8 cellular contexts compared by ENCODE assay signal in the genomic region with DNA sequence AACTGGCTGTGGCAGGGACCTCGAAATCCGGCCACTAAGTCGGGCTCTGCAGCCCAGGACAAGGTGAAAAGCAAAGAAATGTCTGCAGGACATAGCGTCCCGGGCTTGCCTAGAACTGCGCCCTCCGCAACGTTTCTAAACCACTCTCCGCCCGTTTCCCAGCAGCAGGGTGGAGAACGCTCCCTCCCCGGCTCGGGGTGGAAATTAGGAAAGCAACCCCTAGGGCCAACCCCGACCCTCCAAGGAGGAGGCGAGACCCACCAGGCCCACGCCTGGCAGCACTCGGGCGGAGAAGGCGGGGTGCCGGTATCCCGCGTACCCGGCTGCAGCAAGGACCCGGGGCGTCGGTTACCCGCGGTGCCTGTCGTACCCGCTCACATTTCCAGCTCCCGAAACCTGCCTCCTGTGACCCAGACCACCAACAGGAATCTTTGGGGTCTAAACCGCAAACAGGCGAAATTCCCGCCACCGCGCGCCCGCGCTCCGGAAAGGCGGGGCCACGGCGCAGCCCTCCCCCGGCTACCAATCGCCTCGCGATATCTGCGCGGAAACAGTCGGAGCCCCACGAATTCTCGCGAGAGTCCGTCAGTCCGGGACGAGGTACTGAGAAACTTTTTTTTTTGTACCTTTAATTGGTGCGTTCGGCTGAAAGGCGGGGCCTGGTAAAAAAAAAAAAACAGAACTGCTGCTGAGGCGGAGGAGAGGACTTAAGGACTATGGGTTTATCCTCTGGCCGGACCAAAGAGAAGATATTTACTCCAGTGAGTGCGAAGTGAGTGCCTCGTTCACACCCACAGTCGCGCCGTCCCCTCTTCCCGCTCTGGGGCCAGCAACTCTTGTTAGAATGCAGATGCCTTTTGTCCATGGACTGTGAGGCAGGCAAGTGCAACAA. TPM values are rescaled to one million over a fixed set of nuclear protein-coding genes. Genes with fewer than 3 reads are reported as not detected.
DNase-seq lines count a peak whose midpoint lies in the region; ATAC-seq and TF ChIP-seq lines count a peak whose summit lies in the region.

A gene with protein sequence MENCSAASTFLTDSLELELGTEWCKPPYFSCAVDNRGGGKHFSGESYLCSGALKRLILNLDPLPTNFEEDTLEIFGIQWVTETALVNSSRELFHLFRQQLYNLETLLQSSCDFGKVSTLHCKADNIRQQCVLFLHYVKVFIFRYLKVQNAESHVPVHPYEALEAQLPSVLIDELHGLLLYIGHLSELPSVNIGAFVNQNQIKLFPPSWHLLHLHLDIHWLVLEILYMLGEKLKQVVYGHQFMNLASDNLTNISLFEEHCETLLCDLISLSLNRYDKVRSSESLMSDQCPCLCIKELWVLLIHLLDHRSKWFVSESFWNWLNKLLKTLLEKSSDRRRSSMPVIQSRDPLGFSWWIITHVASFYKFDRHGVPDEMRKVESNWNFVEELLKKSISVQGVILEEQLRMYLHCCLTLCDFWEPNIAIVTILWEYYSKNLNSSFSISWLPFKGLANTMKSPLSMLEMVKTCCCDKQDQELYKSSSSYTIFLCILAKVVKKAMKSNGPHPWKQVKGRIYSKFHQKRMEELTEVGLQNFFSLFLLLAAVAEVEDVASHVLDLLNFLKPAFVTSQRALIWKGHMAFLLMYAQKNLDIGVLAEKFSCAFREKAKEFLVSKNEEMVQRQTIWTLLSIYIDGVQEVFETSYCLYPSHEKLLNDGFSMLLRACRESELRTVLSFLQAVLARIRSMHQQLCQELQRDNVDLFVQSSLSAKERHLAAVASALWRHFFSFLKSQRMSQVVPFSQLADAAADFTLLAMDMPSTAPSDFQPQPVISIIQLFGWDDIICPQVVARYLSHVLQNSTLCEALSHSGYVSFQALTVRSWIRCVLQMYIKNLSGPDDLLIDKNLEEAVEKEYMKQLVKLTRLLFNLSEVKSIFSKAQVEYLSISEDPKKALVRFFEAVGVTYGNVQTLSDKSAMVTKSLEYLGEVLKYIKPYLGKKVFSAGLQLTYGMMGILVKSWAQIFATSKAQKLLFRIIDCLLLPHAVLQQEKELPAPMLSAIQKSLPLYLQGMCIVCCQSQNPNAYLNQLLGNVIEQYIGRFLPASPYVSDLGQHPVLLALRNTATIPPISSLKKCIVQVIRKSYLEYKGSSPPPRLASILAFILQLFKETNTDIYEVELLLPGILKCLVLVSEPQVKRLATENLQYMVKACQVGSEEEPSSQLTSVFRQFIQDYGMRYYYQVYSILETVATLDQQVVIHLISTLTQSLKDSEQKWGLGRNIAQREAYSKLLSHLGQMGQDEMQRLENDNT (minus strand): TSS at position 491 of the 892 bp plus-strand sequence. CDS start 739 bp downstream, outside the sequence.

- H3K23ac ChIP-seq in H9 (ENCODE audit: insufficient read length, low read depth, low read length): no peak within 1 kb of the TSS

- no peaks in the 10 kb centered on the region for H3F3A ChIP-seq in neural cell (ENCODE audit: insufficient read depth, low read length, poor library complexity, severe bottlenecking)

- H3K4me1 Mint-ChIP-seq in H9: peaks cover 19 to 23% of the 10 kb centered on the region in 2 experiments
- H3K4me1 Mint-ChIP-seq in activated T-helper 2 cell treated with anti-CD3 and anti-CD28 coated beads, Interferon-gamma antibody, Interleukin-2, Interleukin-4, amounts not matched to agents 10 μg/mL and 5 μg/mL and 100 μg/mL, durations not matched to agents 14 hours and 24 hours and 36 hours (ENCODE audit: low read depth): peaks cover 25% of the 10 kb centered on the region
- H3K4me1 Mint-ChIP-seq in stimulated activated naive CD8-positive, alpha-beta T cell treated with anti-CD3 and anti-CD28 coated beads, Interleukin-15, amount 100 ng/mL, for 72 hours: peaks cover 6% of the 10 kb centered on the region

- H2BK5ac ChIP-seq in H9 (ENCODE audit: insufficient read length, low read length): no peak within 1 kb of the TSS

- H3K79me2 ChIP-seq in H9 (ENCODE audit: insufficient read depth, low read length) (peaks cover 3% of the 10 kb centered on the region; the same call in 1 of the 2 replicates), neural cell (replicated peaks; ENCODE audit: insufficient read depth, low read length) (peaks cover 27% of the 10 kb centered on the region)

- no peak within 1 kb of the TSS for H3K4ac ChIP-seq in H9 (ENCODE audit: low read depth, low read length)

- H3K27me3 Mint-ChIP-seq in H9 (ENCODE audit: low read depth): no peaks in the 10 kb centered on the region
- peaks cover 12% of the 10 kb centered on the region for H3K27me3 Mint-ChIP-seq in activated T-helper 2 cell treated with anti-CD3 and anti-CD28 coated beads, Interferon-gamma antibody, Interleukin-2, Interleukin-4, amounts not matched to agents 10 μg/mL and 5 μg/mL and 100 μg/mL, durations not matched to agents 14 hours and 24 hours and 36 hours (ENCODE audit: low read depth)
- no peaks in the 10 kb centered on the region for H3K27me3 Mint-ChIP-seq in stimulated activated naive CD8-positive, alpha-beta T cell treated with anti-CD3 and anti-CD28 coated beads, Interleukin-15, amount 100 ng/mL, for 72 hours

- H3K36me3 ChIP-seq in ES-I3 (ENCODE audit: insufficient read depth, low read length) (no peaks in the 10 kb centered on the region), neural cell (ENCODE audit: insufficient read depth, low read length) (no peaks in the 10 kb centered on the region)

- H2BK15ac ChIP-seq in H9 (ENCODE audit: low read depth, low read length): no peak within 1 kb of the TSS

- H3K36me3 Mint-ChIP-seq in H9 (ENCODE audit: insufficient read depth in 1 of 3, low read depth in 3 of 3): peaks cover 17 to 27% (median 24%) of the 10 kb centered on the region in 3 experiments
- peaks cover 27% of the 10 kb centered on the region for H3K36me3 Mint-ChIP-seq in activated T-helper 2 cell treated with anti-CD3 and anti-CD28 coated beads, Interferon-gamma antibody, Interleukin-2, Interleukin-4, amounts not matched to agents 10 μg/mL and 5 μg/mL and 100 μg/mL, durations not matched to agents 14 hours and 24 hours and 36 hours (ENCODE audit: low read depth)

- no peak within 1 kb of the TSS for H4K91ac ChIP-seq in H9 (ENCODE audit: insufficient read length, low read depth, low read length)

- H2BK120ac ChIP-seq in H9 (ENCODE audit: low read depth, low read length, poor library complexity, severe bottlenecking): no peak within 1 kb of the TSS

- no peak within 1 kb of the TSS for H2BK12ac ChIP-seq in H9 (ENCODE audit: insufficient read length, low read depth, low read length)

- H4K20me1 ChIP-seq in H9 (ENCODE audit: control insufficient read depth, insufficient read depth, insufficient read length): no peaks in the 10 kb centered on the region
- no peaks in the 10 kb centered on the region for H4K20me1 ChIP-seq in neural cell (ENCODE audit: insufficient read depth)

- intact Hi-C loops in activated T-helper 2 cell treated with anti-CD3 and anti-CD28 coated beads, Interferon-gamma antibody, Interleukin-2, Interleukin-4, amounts not matched to agents 10 μg/mL and 5 μg/mL and 100 μg/mL, durations not matched to agents 14 hours and 24 hours and 36 hours (cut with micrococcal nuclease): loop anchor here (1.0 to 10.0 kb wide), 6 partner anchors 96 to 1708 kb away; partner anchors contain the start of genes GPR63, MANEA and NDUFAF4

- peak; percentile 94 for DNase-seq in H9
- DNase-seq in M059J (ENCODE audit: low read depth): peak; percentile 92
- peak; percentile 92 for DNase-seq in activated T-helper 2 cell treated with anti-CD3 and anti-CD28 coated beads, Interferon-gamma antibody, Interleukin-2, Interleukin-4, amounts not matched to agents 10 μg/mL and 5 μg/mL and 100 μg/mL, durations not matched to agents 14 hours and 24 hours and 36 hours (ENCODE audit: low spot score)
- peak; percentile 92 for DNase-seq in fibroblast of the conjunctiva (ENCODE audit: low read depth)
- peak; percentile 88 to 94 for DNase-seq in stimulated activated naive CD8-positive, alpha-beta T cell treated with anti-CD3 and anti-CD28 coated beads, Interleukin-15, amount 100 ng/mL, for 72 hours

- peak within 1 kb of the TSS; percentile 80 for H3K14ac ChIP-seq in H9 (ENCODE audit: insufficient read depth, low read length)

- H3K9me3 ChIP-seq in ES-I3 (ENCODE audit: control insufficient read depth, insufficient read depth, low read length): no peaks in the 10 kb centered on the region
- no peaks in the 10 kb centered on the region for H3K9me3 ChIP-seq in H9 (ENCODE audit: control insufficient read depth, low read depth, low read length)
- H3K9me3 ChIP-seq in neural cell (ENCODE audit: low read length): no peaks in the 10 kb centered on the region

- H3K4me1 ChIP-seq in ES-I3 (ENCODE audit: insufficient read depth, low read length): no peaks in the 10 kb centered on the region
- H3K4me1 ChIP-seq in H9 (ENCODE audit: insufficient read depth, low read length): no peaks in the 10 kb centered on the region

- TF ChIP-seq CTCF in H9 (conservative IDR thresholded peaks at IDR 0.05): no peak
- no peak for TF ChIP-seq CTCF in neural cell (IDR thresholded peaks at IDR 0.05; ENCODE audit: poor library complexity, severe bottlenecking)

- no peak within 1 kb of the TSS for H2BK20ac ChIP-seq in H9 (ENCODE audit: low read depth, low read length, poor library complexity, severe bottlenecking)

- H3K9me3 Mint-ChIP-seq in H9: no peaks in the 10 kb centered on the region; a peak in 1 of 5 replicates
- no peaks in the 10 kb centered on the region for H3K9me3 Mint-ChIP-seq in activated T-helper 2 cell treated with anti-CD3 and anti-CD28 coated beads, Interferon-gamma antibody, Interleukin-2, Interleukin-4, amounts not matched to agents 10 μg/mL and 5 μg/mL and 100 μg/mL, durations not matched to agents 14 hours and 24 hours and 36 hours
- H3K9me3 Mint-ChIP-seq in stimulated activated naive CD8-positive, alpha-beta T cell treated with anti-CD3 and anti-CD28 coated beads, Interleukin-15, amount 100 ng/mL, for 72 hours: no peaks in the 10 kb centered on the region

- no CpG with 5 or more reads among the region's 67 CpGs for WGBS in H9 (ENCODE audit: extremely low coverage, insufficient read length, low lambda C conversion rate)

- no peaks in the 10 kb centered on the region for H3K9me2 ChIP-seq in neural cell (ENCODE audit: insufficient read depth, low read length)

- no peaks in the 10 kb centered on the region for H3K27me3 ChIP-seq in H9 (ENCODE audit: insufficient read depth, low read length)
- no peaks in the 10 kb centered on the region for H3K27me3 ChIP-seq in neural cell (ENCODE audit: insufficient read depth, low read depth, low read length)

- no peaks in the 10 kb centered on the region for H3K79me1 ChIP-seq in H9 (ENCODE audit: insufficient read depth, low read depth, low read length, poor library complexity, severe bottlenecking)

- peaks cover 6% of the 10 kb centered on the region for H3K23me2 ChIP-seq in H9 (ENCODE audit: insufficient read length, low read depth, low read length, poor library complexity, severe bottlenecking)

- no peak within 1 kb of the TSS for H4K5ac ChIP-seq in H9 (ENCODE audit: insufficient read length, low read depth, low read length)

- H3K9ac ChIP-seq in ES-I3 (ENCODE audit: low read depth, low read length) (peak within 1 kb of the TSS; percentile 94), H9 (ENCODE audit: extremely low read depth, insufficient read length, low read length) (peak within 1 kb of the TSS; percentile 92), neural cell (ENCODE audit: low read length) (peak within 1 kb of the TSS; percentile 63)

- no peak within 1 kb of the TSS for H4K8ac ChIP-seq in H9 (replicated peaks; ENCODE audit: insufficient read length, low read depth, low read length)

- H3K27ac ChIP-seq in H9 (ENCODE audit: insufficient read length, low read depth, low read length): peak within 1 kb of the TSS; percentile 21
- no peak within 1 kb of the TSS for H3K27ac ChIP-seq in neural cell (ENCODE audit: low read length)

- no peak within 1 kb of the TSS for H3T11ph ChIP-seq in H9 (ENCODE audit: low read length)

- TF ChIP-seq EP300 in neural cell (conservative IDR thresholded peaks at IDR 0.05; ENCODE audit: poor library complexity, severe bottlenecking): peak; percentile 26

- H2AFZ ChIP-seq in H9 (ENCODE audit: low read length) (peak within 1 kb of the TSS; percentile 79), neural cell (ENCODE audit: low read depth, low read length) (peak within 1 kb of the TSS; percentile 92)

- TF ChIP-seq RAD21 in neural cell (conservative IDR thresholded peaks at IDR 0.05): peak; percentile 47

- H3K4me3 ChIP-seq in neural cell (ENCODE audit: low read length): peak within 1 kb of the TSS; percentile 90

- no peak within 1 kb of the TSS for H2AK5ac ChIP-seq in H9 (ENCODE audit: insufficient read length, low read length)

- peak within 1 kb of the TSS; percentile 98 for H3K4me2 ChIP-seq in H9 (ENCODE audit: insufficient read depth, insufficient read length, low read length)
- H3K4me2 ChIP-seq in neural cell (ENCODE audit: low read length): peak within 1 kb of the TSS; percentile 69

- peak within 1 kb of the TSS; percentile 77 for H3K18ac ChIP-seq in H9 (ENCODE audit: insufficient read length, low read depth, low read length)

- ATAC-seq in stimulated activated naive CD8-positive, alpha-beta T cell treated with anti-CD3 and anti-CD28 coated beads, Interleukin-15, amount 100 ng/mL, for 72 hours: peak; percentile 95

- peak; percentile 71 for TF ChIP-seq POLR2A in Raji (IDR thresholded peaks at IDR 0.05; ENCODE audit: insufficient read depth, low read depth, low read length)

- H3K27ac Mint-ChIP-seq in H9: peak within 1 kb of the TSS; percentile 98 to 99 (median 98)
- peak within 1 kb of the TSS; percentile 81 for H3K27ac Mint-ChIP-seq in activated T-helper 2 cell treated with anti-CD3 and anti-CD28 coated beads, Interferon-gamma antibody, Interleukin-2, Interleukin-4, amounts not matched to agents 10 μg/mL and 5 μg/mL and 100 μg/mL, durations not matched to agents 14 hours and 24 hours and 36 hours
- peak within 1 kb of the TSS; percentile 93 to 95 for H3K27ac Mint-ChIP-seq in stimulated activated naive CD8-positive, alpha-beta T cell treated with anti-CD3 and anti-CD28 coated beads, Interleukin-15, amount 100 ng/mL, for 72 hours

- no peak within 1 kb of the TSS for H3K56ac ChIP-seq in H9 (ENCODE audit: insufficient read length, low read depth, low read length)

- H3K4me3 Mint-ChIP-seq in H9: peak within 1 kb of the TSS; percentile 90 to 98
- peak within 1 kb of the TSS; percentile 89 for H3K4me3 Mint-ChIP-seq in activated T-helper 2 cell treated with anti-CD3 and anti-CD28 coated beads, Interferon-gamma antibody, Interleukin-2, Interleukin-4, amounts not matched to agents 10 μg/mL and 5 μg/mL and 100 μg/mL, durations not matched to agents 14 hours and 24 hours and 36 hours (ENCODE audit: low read depth)
- peak within 1 kb of the TSS; percentile 92 to 98 for H3K4me3 Mint-ChIP-seq in stimulated activated naive CD8-positive, alpha-beta T cell treated with anti-CD3 and anti-CD28 coated beads, Interleukin-15, amount 100 ng/mL, for 72 hours

RNA-seq across cellular contexts. Expression of the gene that starts here (rescaled TPM):
- 40.1 and 52.8 TPM in 2 replicates for total RNA-seq in H9 (2021)
- 19.9 and 28.9 TPM in 2 replicates for total RNA-seq in M059J (2014; rRNA removed; shearing (Covaris generic))
- total RNA-seq in activated T-helper 2 cell treated with anti-CD3 and anti-CD28 coated beads, Interferon-gamma antibody, Interleukin-2, Interleukin-4, amounts not matched to agents 10 μg/mL and 5 μg/mL and 100 μg/mL, durations not matched to agents 14 hours and 24 hours and 36 hours: 50.5 and 56.4 TPM in 2 replicates
- polyA plus RNA-seq in neural cell: 5.2 and 8.3 TPM in 2 replicates
- polyA minus RNA-seq in neural cell: 14.9 and 21.5 TPM in 2 replicates
